Comparison of ENCODE assay signal across 11 cellular contexts in genomic region chr4:73703320-73703719, GRCh38.
"Had no signal": no experiment of that assay in that cellular context is flagged by ENCODE, and none has a peak within 500 bp of the region (broad histone marks: within the 10 kb centered on the region; RNA-seq: fewer than 3 reads in every experiment).

No MANE protein-coding gene starts in this region.

- H3K9me3 Mint-ChIP-seq: activated CD4-positive, alpha-beta memory T cell treated with anti-CD3 and anti-CD28 coated beads for 36 hours; activated naive CD8-positive, alpha-beta T cell treated with anti-CD3 and anti-CD28 coated beads for 36 hours; activated T-cell treated with anti-CD3 and anti-CD28 coated beads, Interleukin-2, amount 50 U/mL, for 4 hours; stimulated activated memory B cell treated with anti-CD40 and anti-IgM and Interleukin-4, amounts not matched to agents 10 μg/mL and 1 μg/mL and 100 μg/mL, for 72 hours had no signal

- H3K27me3 ChIP-seq: gastrocnemius medialis, right lobe of liver, tibial nerve had no signal

- DNase-seq: activated CD4-positive, alpha-beta memory T cell treated with anti-CD3 and anti-CD28 coated beads for 36 hours; activated gamma-delta T cell; activated naive CD8-positive, alpha-beta T cell treated with anti-CD3 and anti-CD28 coated beads for 36 hours; activated T-cell treated with anti-CD3 and anti-CD28 coated beads, Interleukin-2, amount 50 U/mL, for 4 hours; gastrocnemius medialis; midbrain; naive thymus-derived CD4-positive, alpha-beta T cell; right lobe of liver; T-helper 9 cell had no signal

- H3K36me3 ChIP-seq: gastrocnemius medialis, right lobe of liver, tibial nerve had no signal

- H3K27ac Mint-ChIP-seq: activated CD4-positive, alpha-beta memory T cell treated with anti-CD3 and anti-CD28 coated beads for 36 hours; activated naive CD8-positive, alpha-beta T cell treated with anti-CD3 and anti-CD28 coated beads for 36 hours; naive thymus-derived CD4-positive, alpha-beta T cell; stimulated activated memory B cell treated with anti-CD40 and anti-IgM and Interleukin-4, amounts not matched to agents 10 μg/mL and 1 μg/mL and 100 μg/mL, for 72 hours had no signal

- H3K27ac ChIP-seq: right lobe of liver had no signal

- ATAC-seq: activated T-cell treated with anti-CD3 and anti-CD28 coated beads, Interleukin-2, amount 50 U/mL, for 4 hours; gastrocnemius medialis; naive thymus-derived CD4-positive, alpha-beta T cell; right lobe of liver; stimulated activated memory B cell treated with anti-CD40 and anti-IgM and Interleukin-4, amounts not matched to agents 10 μg/mL and 1 μg/mL and 100 μg/mL, for 72 hours had no signal

- H3K36me3 Mint-ChIP-seq: activated CD4-positive, alpha-beta memory T cell treated with anti-CD3 and anti-CD28 coated beads for 36 hours; activated naive CD8-positive, alpha-beta T cell treated with anti-CD3 and anti-CD28 coated beads for 36 hours; naive thymus-derived CD4-positive, alpha-beta T cell; stimulated activated memory B cell treated with anti-CD40 and anti-IgM and Interleukin-4, amounts not matched to agents 10 μg/mL and 1 μg/mL and 100 μg/mL, for 72 hours had no signal

- H3K9me3 ChIP-seq: gastrocnemius medialis, right lobe of liver, tibial nerve had no signal

- H3K4me3 ChIP-seq: gastrocnemius medialis, right lobe of liver, tibial nerve had no signal

- H3K4me3 Mint-ChIP-seq: activated CD4-positive, alpha-beta memory T cell treated with anti-CD3 and anti-CD28 coated beads for 36 hours; activated naive CD8-positive, alpha-beta T cell treated with anti-CD3 and anti-CD28 coated beads for 36 hours; activated T-cell treated with anti-CD3 and anti-CD28 coated beads, Interleukin-2, amount 50 U/mL, for 4 hours; naive thymus-derived CD4-positive, alpha-beta T cell; stimulated activated memory B cell treated with anti-CD40 and anti-IgM and Interleukin-4, amounts not matched to agents 10 μg/mL and 1 μg/mL and 100 μg/mL, for 72 hours had no signal

- H3K4me1 Mint-ChIP-seq: activated naive CD8-positive, alpha-beta T cell treated with anti-CD3 and anti-CD28 coated beads for 36 hours; stimulated activated memory B cell treated with anti-CD40 and anti-IgM and Interleukin-4, amounts not matched to agents 10 μg/mL and 1 μg/mL and 100 μg/mL, for 72 hours had no signal
